8 cellular contexts compared by ENCODE assay signal in the genomic region with DNA sequence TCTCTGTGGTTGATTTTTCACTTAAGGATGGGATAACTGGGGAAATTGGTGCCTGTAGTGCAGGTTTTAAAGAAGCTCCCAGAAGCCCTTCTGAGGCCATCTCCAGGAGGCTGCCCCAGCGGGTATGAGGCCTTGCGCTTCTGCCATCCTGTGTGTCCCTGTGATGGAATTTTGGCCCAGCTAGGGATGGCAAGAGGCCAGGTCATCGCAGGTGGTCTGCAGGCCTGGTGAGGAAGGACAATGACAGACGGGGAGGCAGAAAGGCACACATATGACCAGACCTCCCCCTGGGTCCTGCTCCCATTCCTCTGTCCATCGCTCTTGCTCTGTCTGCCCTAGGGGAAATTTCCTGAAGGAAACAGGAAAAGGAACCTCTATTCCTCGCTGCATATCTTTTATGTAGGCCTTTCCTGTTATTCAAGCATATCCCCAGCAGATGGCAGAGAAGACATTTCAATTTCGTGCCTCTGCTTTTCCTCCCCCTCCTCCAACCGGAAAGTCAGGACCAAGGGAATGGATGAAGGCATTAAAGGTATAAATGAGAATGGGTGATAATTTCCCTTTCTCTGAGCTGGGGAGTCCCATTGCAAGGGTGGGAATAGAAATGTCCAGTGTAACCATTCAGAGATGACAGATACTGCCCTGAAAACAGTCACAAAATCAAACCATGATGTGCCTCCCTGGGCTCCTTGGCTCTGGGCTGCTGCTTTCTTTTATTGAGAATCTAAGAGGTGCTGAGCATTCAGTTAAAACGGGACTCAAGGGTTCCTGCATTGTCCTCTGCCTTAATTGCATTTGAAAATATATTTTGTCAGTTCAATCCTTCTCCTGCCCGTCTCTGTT. TPM values are rescaled to one million over a fixed set of nuclear protein-coding genes. Genes with fewer than 3 reads are reported as not detected.
DNase-seq lines count a peak whose midpoint lies in the region; ATAC-seq and TF ChIP-seq lines count a peak whose summit lies in the region.

No MANE protein-coding gene starts in this region.

- H3K4me3 ChIP-seq in HEK293 (ENCODE audit: low read depth, low read length) (no peak overlapping the region), prostate gland (no peak overlapping the region)

- H3K27ac ChIP-seq in HEK293 (ENCODE audit: extremely low read depth, low read depth, low read length) (no peak overlapping the region), prostate gland (no peak overlapping the region)

- no peaks in the 10 kb centered on the region for H3K27me3 ChIP-seq in prostate gland (replicated peaks; ENCODE audit: insufficient read depth)

- no peaks in the 10 kb centered on the region for H3K36me3 Mint-ChIP-seq in T-cell

- TF ChIP-seq CTCF in HEK293 (tag by site-specific recombination; IDR thresholded peaks at IDR 0.05) (peak; percentile 62), prostate gland (IDR thresholded peaks at IDR 0.05) (peak in 3 of 4 experiments; percentile 33 to 75 (median 61))

- peaks cover 54 to 63% (median 56%) of the 10 kb centered on the region in 3 donors for H3K4me1 Mint-ChIP-seq in T-cell

- H3K27ac Mint-ChIP-seq in T-cell, result peak overlapping the region; percentile 46 to 66

- H3K9me3 ChIP-seq in HEK293 (ENCODE audit: control insufficient read depth, insufficient read depth, low read depth, low read length) (no peaks in the 10 kb centered on the region), prostate gland (no peaks in the 10 kb centered on the region)

- H3K36me3 ChIP-seq in HEK293 (ENCODE audit: control insufficient read depth in 2 of 2, insufficient read depth in 1 of 2, low read length in 2 of 2) (no peaks in the 10 kb centered on the region), prostate gland (no peaks in the 10 kb centered on the region)

- no peak for ATAC-seq in T-cell (replicated peaks in 1 of 4)
- no peak for ATAC-seq in GM19328 (IDR thresholded peaks at IDR 0.05; ENCODE audit: unreplicated experiment)
- ATAC-seq in HG02840 (IDR thresholded peaks at IDR 0.05; ENCODE audit: low FRiP score, unreplicated experiment), result no peak

- H3K27me3 Mint-ChIP-seq in T-cell, result peaks cover 0 to 17% of the 10 kb centered on the region in 2 donors

- POLR2A ChIA-PET in HEK293 (lab: Yijun Ruan, JAX), result no interaction called here
- POLR2A ChIA-PET in T-cell (lab: Charles Lee), result no interaction called here

- H3K4me1 ChIP-seq in HEK293 (ENCODE audit: control insufficient read depth, insufficient read depth, low read length) (no peaks in the 10 kb centered on the region), prostate gland (replicated peaks) (no peaks in the 10 kb centered on the region)

- CTCF ChIA-PET in HEK293 (lab: Yijun Ruan, JAX) (interaction anchor here (0.6 to 2.6 kb wide), 35 partner anchors 9 to 319 kb away, joined by 3 to 34 read pairs (median 5); a partner anchor contains a TSS), T-cell (lab: Charles Lee) (interaction anchor here (0.7 to 1.7 kb wide), 9 partner anchors 9 to 129 kb away, joined by 3 to 8 read pairs (median 3); no protein-coding TSS in a partner anchor)

- TF ChIP-seq POLR2A in prostate gland (IDR thresholded peaks at IDR 0.05), result no peak

- WGBS in prostate gland, result 59% methylated on average over 10 of the region's 10 CpGs

- intact Hi-C loops in head of caudate nucleus (cut with DNase I) (loop anchor here (5.0 to 10.0 kb wide), 2 partner anchors 49 to 132 kb away; no protein-coding TSS in a partner anchor), prostate gland (cut with DNase I) (loop anchor here (2.0 to 5.0 kb wide), 2 partner anchors 47 to 129 kb away; no protein-coding TSS in a partner anchor)

- H3K4me3 Mint-ChIP-seq in T-cell, result peak overlapping the region in 1 of 3 donors; percentile 17

- no peaks in the 10 kb centered on the region for H3K9me3 Mint-ChIP-seq in T-cell

- DNase-seq in COLO829 (ENCODE audit: low spot score), result peak; percentile 79
- DNase-seq in T-cell, result peak in 1 of 34 experiments; percentile 15
- DNase-seq in head of caudate nucleus, result peak in 28 of 42 donors; percentile 13 to 79 (median 58)
- no peak for DNase-seq in prostate gland (ENCODE audit: low spot score)
- DNase-seq in stimulated activated CD4-positive, alpha-beta T cell treated with anti-CD3 and anti-CD28 coated beads, Interleukin-4, amount 100 ng/mL, for 1 hour, result no peak

TF ChIP-seq in HEK293, 187 proteins besides CTCF, POLR2A, EP300 and RAD21:
- TF ChIP-seq ZNF514 (tag by site-specific recombination; IDR thresholded peaks at IDR 0.05) (no peak), ZIC2 (tag by site-specific recombination; IDR thresholded peaks at IDR 0.05) (peak; percentile 79), ZNF366 (tag by site-specific recombination; conservative IDR thresholded peaks at IDR 0.05) (peak; percentile 39; the same call in 1 of the 2 replicates), ZNF555 (tag by site-specific recombination; conservative IDR thresholded peaks at IDR 0.05) (no peak), GLIS1 (tag by site-specific recombination; IDR thresholded peaks at IDR 0.05) (peak; percentile 13; the same call in 1 of the 2 replicates), ZNF654 (tag by site-specific recombination; IDR thresholded peaks at IDR 0.05; ENCODE audit: low read depth) (peak; percentile 94), ZNF433 (tag by site-specific recombination; IDR thresholded peaks at IDR 0.05; ENCODE audit: low read depth) (no peak), IKZF3 (tag by site-specific recombination; IDR thresholded peaks at IDR 0.05) (0 out of 2 replicates have a peak, but pooled peaks have one; percentile 76), PRDM1 (tag by site-specific recombination; IDR thresholded peaks at IDR 0.05) (peak; percentile 76), ZBTB17 (tag by site-specific recombination; IDR thresholded peaks at IDR 0.05) (0 out of 2 replicates have a peak, but pooled peaks have one; percentile 35), ZNF600 (tag by site-specific recombination; IDR thresholded peaks at IDR 0.05) (peak; percentile 85)
- TF ChIP-seq, protein P1, sequence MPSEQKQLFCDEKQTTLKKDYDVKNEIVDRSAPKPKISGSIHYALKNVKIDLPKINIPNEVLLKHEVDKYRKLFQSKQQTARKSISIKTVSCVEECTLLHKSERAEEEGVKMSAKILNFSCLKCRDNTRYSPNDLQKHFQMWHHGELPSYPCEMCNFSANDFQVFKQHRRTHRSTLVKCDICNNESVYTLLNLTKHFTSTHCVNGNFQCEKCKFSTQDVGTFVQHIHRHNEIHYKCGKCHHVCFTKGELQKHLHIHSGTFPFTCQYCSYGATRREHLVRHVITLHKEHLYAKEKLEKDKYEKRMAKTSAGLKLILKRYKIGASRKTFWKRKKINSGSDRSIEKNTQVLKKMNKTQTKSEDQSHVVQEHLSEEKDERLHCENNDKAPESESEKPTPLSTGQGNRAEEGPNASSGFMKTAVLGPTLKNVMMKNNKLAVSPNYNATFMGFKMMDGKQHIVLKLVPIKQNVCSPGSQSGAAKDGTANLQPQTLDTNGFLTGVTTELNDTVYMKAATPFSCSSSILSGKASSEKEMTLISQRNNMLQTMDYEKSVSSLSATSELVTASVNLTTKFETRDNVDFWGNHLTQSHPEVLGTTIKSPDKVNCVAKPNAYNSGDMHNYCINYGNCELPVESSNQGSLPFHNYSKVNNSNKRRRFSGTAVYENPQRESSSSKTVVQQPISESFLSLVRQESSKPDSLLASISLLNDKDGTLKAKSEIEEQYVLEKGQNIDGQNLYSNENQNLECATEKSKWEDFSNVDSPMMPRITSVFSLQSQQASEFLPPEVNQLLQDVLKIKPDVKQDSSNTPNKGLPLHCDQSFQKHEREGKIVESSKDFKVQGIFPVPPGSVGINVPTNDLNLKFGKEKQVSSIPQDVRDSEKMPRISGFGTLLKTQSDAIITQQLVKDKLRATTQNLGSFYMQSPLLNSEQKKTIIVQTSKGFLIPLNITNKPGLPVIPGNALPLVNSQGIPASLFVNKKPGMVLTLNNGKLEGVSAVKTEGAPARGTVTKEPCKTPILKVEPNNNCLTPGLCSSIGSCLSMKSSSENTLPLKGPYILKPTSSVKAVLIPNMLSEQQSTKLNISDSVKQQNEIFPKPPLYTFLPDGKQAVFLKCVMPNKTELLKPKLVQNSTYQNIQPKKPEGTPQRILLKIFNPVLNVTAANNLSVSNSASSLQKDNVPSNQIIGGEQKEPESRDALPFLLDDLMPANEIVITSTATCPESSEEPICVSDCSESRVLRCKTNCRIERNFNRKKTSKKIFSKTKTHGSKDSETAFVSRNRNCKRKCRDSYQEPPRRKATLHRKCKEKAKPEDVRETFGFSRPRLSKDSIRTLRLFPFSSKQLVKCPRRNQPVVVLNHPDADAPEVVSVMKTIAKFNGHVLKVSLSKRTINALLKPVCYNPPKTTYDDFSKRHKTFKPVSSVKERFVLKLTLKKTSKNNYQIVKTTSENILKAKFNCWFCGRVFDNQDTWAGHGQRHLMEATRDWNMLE (tag by site-specific recombination; conservative IDR thresholded peaks at IDR 0.05; ENCODE audit: low read depth), result 0 out of 2 replicates have a peak, but pooled peaks have one; percentile 27
- TF ChIP-seq, protein P2, sequence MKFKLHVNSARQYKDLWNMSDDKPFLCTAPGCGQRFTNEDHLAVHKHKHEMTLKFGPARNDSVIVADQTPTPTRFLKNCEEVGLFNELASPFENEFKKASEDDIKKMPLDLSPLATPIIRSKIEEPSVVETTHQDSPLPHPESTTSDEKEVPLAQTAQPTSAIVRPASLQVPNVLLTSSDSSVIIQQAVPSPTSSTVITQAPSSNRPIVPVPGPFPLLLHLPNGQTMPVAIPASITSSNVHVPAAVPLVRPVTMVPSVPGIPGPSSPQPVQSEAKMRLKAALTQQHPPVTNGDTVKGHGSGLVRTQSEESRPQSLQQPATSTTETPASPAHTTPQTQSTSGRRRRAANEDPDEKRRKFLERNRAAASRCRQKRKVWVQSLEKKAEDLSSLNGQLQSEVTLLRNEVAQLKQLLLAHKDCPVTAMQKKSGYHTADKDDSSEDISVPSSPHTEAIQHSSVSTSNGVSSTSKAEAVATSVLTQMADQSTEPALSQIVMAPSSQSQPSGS (tag by site-specific recombination; IDR thresholded peaks at IDR 0.05; ENCODE audit: low read depth), result no peak

RNA-seq across cellular contexts. Expression of a gene that starts 17.6 kb away (rescaled TPM):
- total RNA-seq in T-cell (100 to 1,000 TPM; 600 to 951 (median 748) TPM), prostate gland (10 to 100 TPM; 34.0 to 62.1 TPM)

RNA-seq across cellular contexts. Expression of a gene that starts 24.7 kb away (rescaled TPM):
- total RNA-seq in T-cell (1 to 10 TPM in 1 of 5 donors, not detected in 4; 1.0 TPM), prostate gland (1 to 10 TPM in 1 of 2 donors, under 1 TPM in 1; 0.57 to 1.7 TPM)

RNA-seq across cellular contexts. Expression of a gene that starts 48.7 kb away (rescaled TPM):
- total RNA-seq in T-cell, result not detected
- total RNA-seq in prostate gland, result not detected

Comparison
In these comparisons a context has a peak if more than half of its experiments do, and no peak if none do; other contexts are left out.
1. DNase-seq: peak in COLO829 (single experiment) and head of caudate nucleus (28 of 42); none in prostate gland (single experiment) and stimulated activated CD4-positive, alpha-beta T cell treated with anti-CD3 and anti-CD28 coated beads, Interleukin-4, amount 100 ng/mL, for 1 hour (single experiment).
2. RNA of a gene that starts 17.6 kb away (total RNA-seq): 600 to 951 TPM in T-cell; 34.0 to 62.1 TPM in prostate gland; every median in the first group is over 4 times any median in the second.